In genomic region chr1:51840743-51841461, GRCh38 we compare ENCODE assay signal across 19 cellular contexts.
"Had no signal": no experiment of that assay in that cellular context is flagged by ENCODE, and none has a peak within 500 bp of the region (broad histone marks: within the 10 kb centered on the region; RNA-seq: fewer than 3 reads in every experiment).

No MANE protein-coding gene starts in this region.

- H3K4me3 Mint-ChIP-seq: activated CD4-positive, alpha-beta memory T cell treated with anti-CD3 and anti-CD28 coated beads for 36 hours; activated CD8-positive, alpha-beta memory T cell treated with anti-CD3 and anti-CD28 coated beads, Interleukin-2, amount 10 ng/mL, durations not matched to agents 7 days and 5 days; brain; mesothelial cell of epicardium; natural killer cell treated with Interleukin-12 subunit alpha and Interleukin-12 subunit beta and Interleukin-15 and Interleukin-18, amount 100 ng/mL, for 72 hours; T-helper 2 cell treated with Interferon-gamma antibody and Interleukin-4, amounts not matched to agents 5 μg/mL and 100 μg/mL, for 36 hours had no signal

- ATAC-seq: activated CD8-positive, alpha-beta memory T cell treated with anti-CD3 and anti-CD28 coated beads, Interleukin-2, amount 10 ng/mL, durations not matched to agents 7 days and 5 days; esophagus mucosa; gastrocnemius medialis; heart left ventricle; left lung; natural killer cell treated with Interleukin-12 subunit alpha and Interleukin-12 subunit beta and Interleukin-15 and Interleukin-18, amount 100 ng/mL, for 72 hours had no signal

- H3K9me3 ChIP-seq: colonic mucosa, gastrocnemius medialis, heart left ventricle, left lung, thyroid gland had no signal

- H3K9me3 Mint-ChIP-seq: activated CD4-positive, alpha-beta memory T cell treated with anti-CD3 and anti-CD28 coated beads for 36 hours; brain; mesothelial cell of epicardium; natural killer cell treated with Interleukin-12 subunit alpha and Interleukin-12 subunit beta and Interleukin-15 and Interleukin-18, amount 100 ng/mL, for 72 hours; T-helper 2 cell treated with Interferon-gamma antibody and Interleukin-4, amounts not matched to agents 5 μg/mL and 100 μg/mL, for 36 hours had no signal

- H3K4me3 ChIP-seq: colonic mucosa, gastrocnemius medialis, heart left ventricle, left lung, thyroid gland had no signal

- H3K36me3 ChIP-seq: colonic mucosa had no signal

- H3K27ac ChIP-seq: colonic mucosa, gastrocnemius medialis, heart left ventricle, left lung, thyroid gland had no signal

- DNase-seq: activated CD4-positive, alpha-beta memory T cell treated with anti-CD3 and anti-CD28 coated beads for 36 hours; activated CD8-positive, alpha-beta memory T cell treated with anti-CD3 and anti-CD28 coated beads, Interleukin-2, amount 10 ng/mL, durations not matched to agents 7 days and 5 days; activated naive CD4-positive, alpha-beta T cell; anterior cingulate cortex; central memory CD4-positive, alpha-beta T cell; colonic mucosa; gastrocnemius medialis; heart left ventricle; left lung; nucleus accumbens; retina; stimulated activated CD4-positive, alpha-beta T cell treated with anti-CD3 and anti-CD28 coated beads, Interleukin-2, amount 100 ng/mL, for 24 hours; stimulated activated naive CD4-positive, alpha-beta T cell treated with Interleukin-2 at 50 U/mL for 16 hours; thyroid gland had no signal

- H3K27ac Mint-ChIP-seq: activated CD4-positive, alpha-beta memory T cell treated with anti-CD3 and anti-CD28 coated beads for 36 hours; activated CD8-positive, alpha-beta memory T cell treated with anti-CD3 and anti-CD28 coated beads, Interleukin-2, amount 10 ng/mL, durations not matched to agents 7 days and 5 days; mesothelial cell of epicardium; natural killer cell treated with Interleukin-12 subunit alpha and Interleukin-12 subunit beta and Interleukin-15 and Interleukin-18, amount 100 ng/mL, for 72 hours; T-helper 2 cell treated with Interferon-gamma antibody and Interleukin-4, amounts not matched to agents 5 μg/mL and 100 μg/mL, for 36 hours had no signal

- H3K27me3 ChIP-seq: colonic mucosa, gastrocnemius medialis, heart left ventricle, left lung, thyroid gland had no signal

- H3K4me1 ChIP-seq: colonic mucosa, heart left ventricle, left lung, thyroid gland had no signal

- H3K27me3 Mint-ChIP-seq: activated CD4-positive, alpha-beta memory T cell treated with anti-CD3 and anti-CD28 coated beads for 36 hours; activated CD8-positive, alpha-beta memory T cell treated with anti-CD3 and anti-CD28 coated beads, Interleukin-2, amount 10 ng/mL, durations not matched to agents 7 days and 5 days; brain; natural killer cell treated with Interleukin-12 subunit alpha and Interleukin-12 subunit beta and Interleukin-15 and Interleukin-18, amount 100 ng/mL, for 72 hours had no signal
